8 cellular contexts compared by ENCODE assay signal in the genomic region with DNA sequence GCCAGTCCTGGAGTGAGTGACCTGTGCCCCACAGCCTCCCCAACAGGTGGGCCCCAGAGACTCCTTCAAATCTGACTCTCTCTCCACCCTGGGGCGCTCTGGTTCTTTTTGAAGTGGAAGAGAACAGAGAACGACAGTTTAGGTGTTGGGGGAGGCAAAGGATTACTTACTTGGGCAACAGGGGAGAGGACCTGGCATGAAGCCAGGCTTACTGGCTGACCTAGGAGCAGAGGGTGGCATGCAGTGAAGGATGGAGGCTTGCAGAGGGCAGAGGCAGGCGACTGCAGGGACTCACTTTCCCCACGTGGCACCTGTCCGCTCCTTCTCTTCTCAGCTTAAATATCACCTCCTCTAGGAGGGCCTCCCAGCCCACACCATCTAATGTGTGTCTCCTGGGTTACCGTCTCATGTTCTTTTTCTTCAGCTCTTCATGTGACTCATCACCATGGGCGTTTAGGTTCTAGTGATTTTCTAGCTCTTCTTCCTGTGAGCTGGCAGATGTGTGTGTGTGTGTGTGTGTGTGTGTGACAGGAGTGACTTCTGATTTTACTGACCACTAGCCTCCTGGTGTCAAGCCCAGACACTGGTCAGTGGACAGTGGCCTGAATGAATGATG. TPM values are rescaled to one million over a fixed set of nuclear protein-coding genes. Genes with fewer than 3 reads are reported as not detected.
DNase-seq lines count a peak whose midpoint lies in the region; ATAC-seq and TF ChIP-seq lines count a peak whose summit lies in the region.
"Had no signal": no experiment of that assay in that cellular context is flagged by ENCODE, and none has a peak within 500 bp of the region (broad histone marks: within the 10 kb centered on the region; RNA-seq: fewer than 3 reads in every experiment).

No MANE protein-coding gene starts in this region.

- peak overlapping the region; percentile 28 for H3K4me2 ChIP-seq in skeletal muscle satellite cell (ENCODE audit: low read length)

- H3K9me3 ChIP-seq in skeletal muscle satellite cell (replicated peaks; ENCODE audit: low read length): no peaks in the 10 kb centered on the region
- no peaks in the 10 kb centered on the region for H3K9me3 ChIP-seq in heart left ventricle

- H3K36me3 ChIP-seq in skeletal muscle satellite cell (ENCODE audit: insufficient read depth, low read length) (no peaks in the 10 kb centered on the region), heart left ventricle (no peaks in the 10 kb centered on the region)

- 45 to 53% (median 50%) methylated on average over 6 to 7 of the region's 7 CpGs for WGBS in heart left ventricle, 4 donors

- H3K27me3 ChIP-seq in skeletal muscle satellite cell (ENCODE audit: control insufficient read depth, insufficient read depth, low read length) (no peaks in the 10 kb centered on the region), heart left ventricle (peaks cover 0 to 17% (median 3%) of the 10 kb centered on the region in 9 donors)

- H3K9ac ChIP-seq in skeletal muscle satellite cell (ENCODE audit: low read depth, low read length): no peak overlapping the region

- ATAC-seq in heart left ventricle: no peak

- no peaks in the 10 kb centered on the region for H3K36me3 Mint-ChIP-seq in activated T-cell treated with anti-CD3 and anti-CD28 coated beads, Interleukin-2, amount 50 U/mL, for 24 hours (ENCODE audit: low read depth)

- no peak for TF ChIP-seq POLR2A in heart left ventricle (IDR thresholded peaks at IDR 0.05)

- H3K9me3 Mint-ChIP-seq in activated T-cell treated with anti-CD3 and anti-CD28 coated beads, Interleukin-2, amount 50 U/mL, for 24 hours: no peaks in the 10 kb centered on the region
- H3K9me3 Mint-ChIP-seq: activated B cell treated with CpG ODN at 0.5 μM for 24 hours had no signal

- H3K4me3 ChIP-seq in skeletal muscle satellite cell (ENCODE audit: low read length) (no peak overlapping the region), heart left ventricle (no peak overlapping the region)
- H3K4me3 ChIP-seq: skin epidermis had no signal

- DNase-seq in activated T-cell treated with anti-CD3 and anti-CD28 coated beads, Interleukin-2, amount 50 U/mL, for 48 hours: peak; percentile 30 to 41
- no peak for DNase-seq in activated T-cell treated with anti-CD3 and anti-CD28 coated beads, Interleukin-2, amount 50 U/mL, for 24 hours
- peak; percentile 63 for DNase-seq in astrocyte of the hippocampus (ENCODE audit: low read depth, low spot score)
- no peak for DNase-seq in heart left ventricle
- DNase-seq in NCI-H345 treated with DMSO at 0.1 percent for 48 hours (lab: John Stamatoyannopoulos, UW; ENCODE audit: unreplicated experiment): no peak

- H3K27ac Mint-ChIP-seq in activated T-cell treated with anti-CD3 and anti-CD28 coated beads, Interleukin-2, amount 50 U/mL, for 24 hours: no peak overlapping the region
- H3K27ac Mint-ChIP-seq: activated B cell treated with CpG ODN at 0.5 μM for 24 hours had no signal

- H3K4me3 Mint-ChIP-seq in activated T-cell treated with anti-CD3 and anti-CD28 coated beads, Interleukin-2, amount 50 U/mL, for 24 hours: no peak overlapping the region
- H3K4me3 Mint-ChIP-seq: activated B cell treated with CpG ODN at 0.5 μM for 24 hours had no signal

- TF ChIP-seq CTCF in heart left ventricle (IDR thresholded peaks at IDR 0.05): no peak

- peaks cover 48% of the 10 kb centered on the region for H3K27me3 Mint-ChIP-seq in activated T-cell treated with anti-CD3 and anti-CD28 coated beads, Interleukin-2, amount 50 U/mL, for 24 hours

- peaks cover 36% of the 10 kb centered on the region for H3K4me1 Mint-ChIP-seq in activated T-cell treated with anti-CD3 and anti-CD28 coated beads, Interleukin-2, amount 50 U/mL, for 24 hours (ENCODE audit: low read depth)

- peaks cover 35% of the 10 kb centered on the region for H3K4me1 ChIP-seq in skeletal muscle satellite cell (ENCODE audit: control insufficient read depth, insufficient read depth, low read length)
- H3K4me1 ChIP-seq in heart left ventricle: peaks cover 0 to 42% (median 26%) of the 10 kb centered on the region in 12 donors

- H3K27ac ChIP-seq in heart left ventricle: no peak overlapping the region
- H3K27ac ChIP-seq: skin epidermis had no signal

- intact Hi-C loops in heart left ventricle (cut with DNase I): loop anchor here in 9 of 10 donors (1.0 to 5.0 kb wide), 7 partner anchors 19 to 453 kb away; a partner anchor contains a TSS

RNA-seq across cellular contexts. Expression of a gene that starts 15.5 kb away (rescaled TPM):
- 79.1 and 103 TPM in 2 replicates for total RNA-seq in skeletal muscle satellite cell (2012; rRNA removed)
- 10 to 100 TPM; 33.7 to 93.0 (median 40.6) TPM for total RNA-seq in heart left ventricle
- polyA plus RNA-seq in heart left ventricle: 10 to 100 TPM; 45.5 to 61.9 TPM

RNA-seq across cellular contexts. Expression of a gene that starts 15.9 kb away (rescaled TPM):
- under 0.01 and 1.5 TPM in 2 replicates for total RNA-seq in skeletal muscle satellite cell (2012; rRNA removed)
- total RNA-seq in heart left ventricle: under 1 TPM in 8 of 9 donors, not detected in 1; 0.09 to 0.97 (median 0.35) TPM
- polyA plus RNA-seq in heart left ventricle: under 1 TPM; 0.15 to 0.27 TPM

RNA-seq across cellular contexts. Expression of a gene that starts 16.0 kb away (rescaled TPM):
- 83.4 and 87.8 TPM in 2 replicates for total RNA-seq in skeletal muscle satellite cell (2012; rRNA removed)
- 10 to 100 TPM; 12.1 to 37.4 (median 17.8) TPM for total RNA-seq in heart left ventricle
- 10 to 100 TPM; 11.7 to 23.5 TPM for polyA plus RNA-seq in heart left ventricle

RNA-seq across cellular contexts. Expression of a gene that starts 27.7 kb away (rescaled TPM):
- 5.6 and 7.6 TPM in 2 replicates for total RNA-seq in skeletal muscle satellite cell (2012; rRNA removed)
- total RNA-seq in heart left ventricle: 1 to 10 TPM; 4.7 to 7.6 (median 5.8) TPM
- polyA plus RNA-seq in heart left ventricle: 1 to 10 TPM; 4.8 to 9.5 TPM

RNA-seq across cellular contexts. Expression of a gene that starts 27.8 kb away (rescaled TPM):
- 63.6 and 70.0 TPM in 2 replicates for total RNA-seq in skeletal muscle satellite cell (2012; rRNA removed)
- 100 to 1,000 TPM in 1 of 9 donors, 10 to 100 TPM in 8; 44.8 to 108 (median 55.9) TPM for total RNA-seq in heart left ventricle
- polyA plus RNA-seq in heart left ventricle: 100 to 1,000 TPM in 1 of 2 donors, 10 to 100 TPM in 1; 82.2 to 113 TPM

Comparison
In these comparisons a context has a peak if more than half of its experiments do, and no peak if none do; other contexts are left out.
1. DNase-seq: peak in activated T-cell treated with anti-CD3 and anti-CD28 coated beads, Interleukin-2, amount 50 U/mL, for 48 hours (2 of 2) and astrocyte of the hippocampus (single experiment); none in activated T-cell treated with anti-CD3 and anti-CD28 coated beads, Interleukin-2, amount 50 U/mL, for 24 hours (single experiment), heart left ventricle (0 of 5) and NCI-H345 treated with DMSO at 0.1 percent for 48 hours (single experiment).